In genomic region chr13:32029684-32030083, GRCh38 we compare ENCODE assay signal across 16 cellular contexts. TPM values are rescaled to one million over a fixed set of nuclear protein-coding genes. Genes with fewer than 3 reads are reported as not detected.
DNase-seq lines count a peak whose midpoint lies in the region; ATAC-seq, FAIRE-seq and TF ChIP-seq lines count a peak whose summit lies in the region.
"Had no signal": no experiment of that assay in that cellular context is flagged by ENCODE, and none has a peak within 500 bp of the region (broad histone marks: within the 10 kb centered on the region; RNA-seq: fewer than 3 reads in every experiment).

No MANE protein-coding gene starts in this region.

- H3K4me1 ChIP-seq in HepG2 (ENCODE audit: insufficient read depth, low read length), result peaks cover 49% of the 10 kb centered on the region
- H3K4me1 ChIP-seq in right lobe of liver, result peaks cover 0 to 3% (median 0%) of the 10 kb centered on the region in 4 donors
- peaks cover 4% of the 10 kb centered on the region for H3K4me1 ChIP-seq in IMR-90 (ENCODE audit: control insufficient read depth, insufficient read depth, low read length)
- H3K4me1 ChIP-seq in H1 (replicated peaks in 1 of 4; ENCODE audit: control insufficient read depth in 3 of 4, insufficient read depth in 4 of 4, low read length in 3 of 4), result peaks cover 3 to 14% (median 7%) of the 10 kb centered on the region in 4 experiments; a peak in 6 of 7 replicates
- peaks cover 38 to 39% of the 10 kb centered on the region in 2 experiments for H3K4me1 ChIP-seq in neutrophil (ENCODE audit: control insufficient read depth in 1 of 2, insufficient read depth in 1 of 2, low read depth in 1 of 2, low read length in 1 of 2)
- H3K4me1 ChIP-seq in effector memory CD4-positive, alpha-beta T cell (ENCODE audit: control insufficient read depth, insufficient read depth, low read length, poor library complexity, severe bottlenecking), result no peaks in the 10 kb centered on the region

- no peak overlapping the region for H2BK5ac ChIP-seq in IMR-90 (ENCODE audit: low read depth, low read length, poor library complexity, severe bottlenecking)
- H2BK5ac ChIP-seq in H1 (ENCODE audit: low read depth, low read length), result no peak overlapping the region

- H3K23ac ChIP-seq in IMR-90 (ENCODE audit: low read depth, low read length), result 0 out of 2 replicates have a peak overlapping the region, but pooled peaks have one; percentile 20
- H3K23ac ChIP-seq in H1 (ENCODE audit: insufficient read length), result no peak overlapping the region

- H4K8ac ChIP-seq in IMR-90 (ENCODE audit: low read depth in 2 of 2, low read length in 2 of 2) (no peak overlapping the region), H1 (ENCODE audit: extremely low read depth, insufficient read depth, low read length) (no peak overlapping the region)

- H3K14ac ChIP-seq in IMR-90 (replicated peaks; ENCODE audit: low read depth, low read length) (no peak overlapping the region), H1 (ENCODE audit: insufficient read length) (no peak overlapping the region)

- FAIRE-seq in HepG2 (lab: Jason Lieb, UNC), result no peak
- FAIRE-seq in H1 (lab: Jason Lieb, UNC), result no peak
- FAIRE-seq: A204.1, GM12892, HTR-8/SVneo had no signal

- H3K4me3 ChIP-seq in HepG2 (replicated peaks in 1 of 3; ENCODE audit: insufficient read depth in 1 of 3, low read depth in 2 of 3, low read length in 3 of 3), result no peak overlapping the region
- H3K4me3 ChIP-seq in right lobe of liver, result no peak overlapping the region
- no peak overlapping the region for H3K4me3 ChIP-seq in IMR-90 (ENCODE audit: insufficient read depth, low read depth, low read length)
- no peak overlapping the region for H3K4me3 ChIP-seq in H1 (ENCODE audit: extremely low read depth in 1 of 4, insufficient read depth in 2 of 4, low read depth in 3 of 4, low read length in 4 of 4)
- no peak overlapping the region for H3K4me3 ChIP-seq in neutrophil (ENCODE audit: low read depth in 1 of 2, low read length in 1 of 2)
- H3K4me3 ChIP-seq in effector memory CD4-positive, alpha-beta T cell (ENCODE audit: insufficient read depth, low read depth, low read length, poor library complexity, severe bottlenecking), result no peak overlapping the region
- H3K4me3 ChIP-seq: HAP-1 had no signal

- H4K91ac ChIP-seq in IMR-90 (ENCODE audit: insufficient read depth, low read depth, low read length), result no peak overlapping the region
- H4K91ac ChIP-seq in H1 (replicated peaks; ENCODE audit: insufficient read length, low read length), result no peak overlapping the region

- H4K5ac ChIP-seq in IMR-90 (ENCODE audit: low read depth, low read length) (no peak overlapping the region), H1 (ENCODE audit: insufficient read length, low read depth, low read length) (no peak overlapping the region)

- H4K20me1 ChIP-seq in HepG2 (ENCODE audit: insufficient read depth, low read length), result no peaks in the 10 kb centered on the region
- H4K20me1 ChIP-seq in IMR-90 (ENCODE audit: insufficient read depth, low read length), result peaks cover 6% of the 10 kb centered on the region; the same call in 1 of the 2 replicates
- H4K20me1 ChIP-seq in H1 (replicated peaks in 1 of 2; ENCODE audit: control insufficient read depth in 1 of 2, insufficient read depth in 2 of 2, low read length in 2 of 2), result no peaks in the 10 kb centered on the region

- intact Hi-C loops in HepG2 (cut with micrococcal nuclease; ENCODE audit: unreplicated experiment) (loop anchor here (2.0 to 5.0 kb wide), 3 partner anchors 29 to 213 kb away; no protein-coding TSS in a partner anchor), right lobe of liver (cut with DNase I) (no loop called here), IMR-90 (cut with micrococcal nuclease) (loop anchor here (5.0 to 10.0 kb wide), 6 partner anchors 55 to 283 kb away; no protein-coding TSS in a partner anchor)

- H2BK20ac ChIP-seq in IMR-90 (ENCODE audit: low read depth, low read length) (no peak overlapping the region), H1 (ENCODE audit: low read length) (no peak overlapping the region)

- H3K4ac ChIP-seq in IMR-90 (ENCODE audit: low read depth, low read length), result peak overlapping the region; percentile 22; the same call in 1 of the 2 replicates
- peak overlapping the region; percentile 62 for H3K4ac ChIP-seq in H1 (replicated peaks; ENCODE audit: insufficient read length, low read depth, low read length)

- peaks cover 5 to 20% of the 10 kb centered on the region in 2 experiments; a peak in 3 of 4 replicates for H3K79me1 ChIP-seq in IMR-90 (ENCODE audit: low read depth in 1 of 2, low read length in 2 of 2)
- no peaks in the 10 kb centered on the region; the same call in 1 of the 2 replicates for H3K79me1 ChIP-seq in H1 (ENCODE audit: low read depth, low read length)

- no peak overlapping the region for H2AK9ac ChIP-seq in IMR-90 (replicated peaks; ENCODE audit: low read depth, low read length, poor library complexity)

- peaks cover 5% of the 10 kb centered on the region; the same call in 1 of the 2 replicates for H3K23me2 ChIP-seq in H1 (ENCODE audit: low read depth, low read length)

- no peak overlapping the region for H2AFZ ChIP-seq in HepG2 (ENCODE audit: low read length)
- no peak overlapping the region for H2AFZ ChIP-seq in IMR-90 (replicated peaks; ENCODE audit: low read length, poor library complexity)
- no peak overlapping the region for H2AFZ ChIP-seq in H1 (ENCODE audit: low read length)

- peak overlapping the region; percentile 27; the same call in 1 of the 2 replicates for H2BK120ac ChIP-seq in IMR-90 (ENCODE audit: low read depth, low read length)
- peak overlapping the region; percentile 82 for H2BK120ac ChIP-seq in H1 (replicated peaks; ENCODE audit: low read depth, low read length)

- POLR2A ChIA-PET in HepG2 (lab: Yijun Ruan, JAX), result no interaction called here
- POLR2A ChIA-PET in IMR-90 (lab: Charles Lee; ENCODE audit: unreplicated experiment), result no interaction called here
- POLR2A ChIA-PET in H1 (lab: Charles Lee; ENCODE audit: partially characterized antibody), result interaction anchor here (1.2 kb wide), 1 partner anchor 16 kb away, joined by 3 read pairs; no protein-coding TSS in a partner anchor

- DNase-seq in HepG2 (ENCODE audit: low spot score) (no peak), right lobe of liver (no peak), IMR-90 (no peak), H1 (ENCODE audit: low read depth in 1 of 2, low spot score in 2 of 2) (no peak), NCI-H187 (lab: John Stamatoyannopoulos, UW) (no peak)
- no peak for DNase-seq in effector memory CD4-positive, alpha-beta T cell
- DNase-seq: C1 segment of cervical spinal cord; CD4-positive, alpha-beta memory T cell; DMS153; GDM1; GOT3 had no signal

- H3K18ac ChIP-seq in IMR-90 (ENCODE audit: low read depth, low read length) (no peak overlapping the region), H1 (ENCODE audit: extremely low read depth, low read length) (no peak overlapping the region)

- peak overlapping the region; percentile 80 for H3K27ac ChIP-seq in HepG2 (ENCODE audit: extremely low read length, insufficient read depth, low read length)
- no peak overlapping the region for H3K27ac ChIP-seq in right lobe of liver
- H3K27ac ChIP-seq in IMR-90 (ENCODE audit: insufficient read depth, low read length), result no peak overlapping the region
- H3K27ac ChIP-seq in H1 (ENCODE audit: low read depth, low read length), result no peak overlapping the region
- peak overlapping the region; percentile 91 for H3K27ac ChIP-seq in neutrophil
- no peak overlapping the region for H3K27ac ChIP-seq in effector memory CD4-positive, alpha-beta T cell (ENCODE audit: insufficient read depth, low read length, poor library complexity, severe bottlenecking)

- H3K9ac ChIP-seq in HepG2 (ENCODE audit: insufficient read depth, low read depth, low read length), result 0 out of 2 replicates have a peak overlapping the region, but pooled peaks have one; percentile 72
- no peak overlapping the region for H3K9ac ChIP-seq in IMR-90 (ENCODE audit: low read depth, low read length)
- H3K9ac ChIP-seq in H1 (replicated peaks in 1 of 4; ENCODE audit: extremely low read depth in 1 of 4, low read depth in 3 of 4, low read length in 3 of 4), result no peak overlapping the region

- no TSS peak for BruUV-seq in HepG2 (replicated peaks; lab: Mats Ljungman, UMichigan)
- no TSS peak for BruUV-seq in IMR-90 (replicated peaks; lab: Mats Ljungman, UMichigan)

- TF ChIP-seq EP300 in HepG2 (IDR thresholded peaks at IDR 0.05; ENCODE audit: low read depth in 2 of 2, low read length in 2 of 2) (no peak), HepG2 (CRISPR knock-in tag; IDR thresholded peaks at IDR 0.05; ENCODE audit: borderline replicate concordance) (no peak), H1 (IDR thresholded peaks at IDR 0.05; ENCODE audit: borderline replicate concordance in 1 of 2, low read depth in 2 of 2, low read length in 2 of 2) (no peak)

- H2AK5ac ChIP-seq in IMR-90 (ENCODE audit: low read depth, low read length) (no peak overlapping the region), H1 (ENCODE audit: low read depth, low read length) (no peak overlapping the region)

- H3K27me3 ChIP-seq in HepG2 (ENCODE audit: control insufficient read depth in 1 of 2, insufficient read depth in 2 of 2, low read length in 2 of 2) (no peaks in the 10 kb centered on the region; a peak in 1 of 5 replicates), right lobe of liver (no peaks in the 10 kb centered on the region), IMR-90 (ENCODE audit: control insufficient read depth, insufficient read depth, low read length) (no peaks in the 10 kb centered on the region), H1 (replicated peaks in 1 of 4; ENCODE audit: control insufficient read depth in 3 of 4, extremely low read depth in 1 of 4, insufficient read depth in 3 of 4, low read length in 3 of 4) (no peaks in the 10 kb centered on the region), neutrophil (no peaks in the 10 kb centered on the region)
- H3K27me3 ChIP-seq in effector memory CD4-positive, alpha-beta T cell (replicated peaks; ENCODE audit: control insufficient read depth, insufficient read depth, low read length, poor library complexity, severe bottlenecking), result no peaks in the 10 kb centered on the region

- H3K79me2 ChIP-seq in HepG2 (ENCODE audit: insufficient read depth, low read length) (peaks cover 31% of the 10 kb centered on the region), H1 (ENCODE audit: control insufficient read depth in 1 of 2, insufficient read depth in 2 of 2, low read length in 2 of 2) (no peaks in the 10 kb centered on the region)

- no peak for TF ChIP-seq RAD21 in HepG2 (CRISPR knock-in tag; IDR thresholded peaks at IDR 0.05)
- no peak for TF ChIP-seq RAD21 in IMR-90 (IDR thresholded peaks at IDR 0.05; ENCODE audit: low read length)
- TF ChIP-seq RAD21 in H1 (IDR thresholded peaks at IDR 0.05 in 1 of 2, conservative IDR thresholded peaks at IDR 0.05 in 1 of 2; ENCODE audit: low read depth in 2 of 2, low read length in 2 of 2), result no peak

- ATAC-seq in HepG2, result no peak
- ATAC-seq in right lobe of liver, result no peak
- ATAC-seq in IMR-90 (ENCODE audit: low read depth), result no peak

- no peak for TF ChIP-seq POLR2A in HepG2 (IDR thresholded peaks at IDR 0.05; ENCODE audit: insufficient read depth in 1 of 2, low read depth in 2 of 2, low read length in 2 of 2)
- TF ChIP-seq POLR2A in right lobe of liver (IDR thresholded peaks at IDR 0.05), result no peak
- no peak for TF ChIP-seq POLR2A in IMR-90 (IDR thresholded peaks at IDR 0.05; ENCODE audit: low read depth, low read length)
- TF ChIP-seq POLR2A in H1 (IDR thresholded peaks at IDR 0.05; ENCODE audit: control extremely low read depth in 1 of 2, low read depth in 2 of 2, low read length in 2 of 2), result no peak

- peaks cover 12% of the 10 kb centered on the region for H3K9me1 ChIP-seq in IMR-90 (ENCODE audit: insufficient read depth, low read length)

- dilution Hi-C loops in IMR-90 (cut with HindIII; ENCODE audit: low sequenced_read_pairs, unreplicated experiment), result no loop called here

- TF ChIP-seq CTCF in HepG2 (CRISPR knock-in tag; IDR thresholded peaks at IDR 0.05) (no peak), right lobe of liver (IDR thresholded peaks at IDR 0.05) (no peak), IMR-90 (conservative IDR thresholded peaks at IDR 0.05; ENCODE audit: low read depth, low read length) (no peak), H1 (IDR thresholded peaks at IDR 0.05; ENCODE audit: control extremely low read depth in 1 of 3, insufficient read depth in 1 of 3, low read depth in 1 of 3, low read length in 3 of 3) (no peak), neutrophil (IDR thresholded peaks at IDR 0.05) (no peak)

- peaks cover 0 to 1% of the 10 kb centered on the region in 2 experiments; a peak in 1 of 5 replicates for H3K36me3 ChIP-seq in HepG2 (replicated peaks in 1 of 2; ENCODE audit: control insufficient read depth in 1 of 2, insufficient read depth in 2 of 2, low read length in 2 of 2)
- no peaks in the 10 kb centered on the region for H3K36me3 ChIP-seq in right lobe of liver
- no peaks in the 10 kb centered on the region for H3K36me3 ChIP-seq in IMR-90 (ENCODE audit: control insufficient read depth, insufficient read depth, low read length)
- H3K36me3 ChIP-seq in H1 (ENCODE audit: control insufficient read depth in 2 of 4, insufficient read depth in 4 of 4, low read length in 3 of 4), result no peaks in the 10 kb centered on the region
- H3K36me3 ChIP-seq in neutrophil, result peaks cover 8% of the 10 kb centered on the region
- H3K36me3 ChIP-seq in effector memory CD4-positive, alpha-beta T cell (ENCODE audit: control insufficient read depth, insufficient read depth, low read length), result no peaks in the 10 kb centered on the region
- H3K36me3 ChIP-seq: HAP-1 had no signal

- CTCF ChIA-PET in HepG2 (lab: Yijun Ruan, JAX; ENCODE audit: low intra/inter-chr PET ratio, low total read pairs) (no interaction called here), IMR-90 (lab: Yijun Ruan, JAX) (no interaction called here), H1 (lab: Charles Lee; ENCODE audit: partially characterized antibody) (interaction anchor here (2.0 to 2.4 kb wide), 2 partner anchors 10 to 12 kb away, joined by 5 to 7 read pairs; no protein-coding TSS in a partner anchor)

- H3K56ac ChIP-seq in IMR-90 (ENCODE audit: extremely low read depth, insufficient read depth, low read length) (no peak overlapping the region), H1 (replicated peaks; ENCODE audit: insufficient read length, low read depth, low read length) (no peak overlapping the region)

- H3K9me3 ChIP-seq in HepG2 (ENCODE audit: low read length) (no peaks in the 10 kb centered on the region), right lobe of liver (no peaks in the 10 kb centered on the region), IMR-90 (ENCODE audit: control insufficient read depth, insufficient read depth, low read length) (no peaks in the 10 kb centered on the region), H1 (ENCODE audit: insufficient read depth in 2 of 2, low read depth in 1 of 2, low read length in 1 of 2) (no peaks in the 10 kb centered on the region), neutrophil (no peaks in the 10 kb centered on the region)
- no peaks in the 10 kb centered on the region for H3K9me3 ChIP-seq in effector memory CD4-positive, alpha-beta T cell (ENCODE audit: control insufficient read depth, low read length)
- H3K9me3 ChIP-seq: HAP-1 had no signal

- peak overlapping the region; percentile 74 for H3K4me2 ChIP-seq in HepG2 (ENCODE audit: low read depth, low read length)
- no peak overlapping the region for H3K4me2 ChIP-seq in IMR-90 (ENCODE audit: low read depth, low read length)
- H3K4me2 ChIP-seq in H1 (ENCODE audit: insufficient read depth in 1 of 2, low read depth in 2 of 2, low read length in 2 of 2), result no peak overlapping the region; a peak in 1 of 4 replicates

- no peak overlapping the region for H2BK12ac ChIP-seq in H1 (ENCODE audit: low read depth, low read length)

- in situ Hi-C loops in HepG2 (cut with HindIII; ENCODE audit: extremely low pct_ligation_motif_present, low pct_unique_long_range_greater_than_20kb), result loop anchor here (25.0 kb wide), 2 partner anchors 108 to 408 kb away; partner anchors contain the start of gene N4BP2L1
- in situ Hi-C loops in IMR-90 (cut with MboI; ENCODE audit: low sequenced_read_pairs), result loop anchor here (10.0 kb wide), 1 partner anchor 545 kb away; no protein-coding TSS in a partner anchor

- 86% methylated on average over 6 of the region's 6 CpGs for WGBS in HepG2 (ENCODE audit: low lambda C conversion rate)
- 78% methylated on average over 6 of the region's 6 CpGs for WGBS in right lobe of liver (ENCODE audit: insufficient coverage, low coverage, low lambda C conversion rate, missing lambda C conversion rate)
- no CpG with 5 or more reads among the region's 6 CpGs for WGBS in IMR-90 (ENCODE audit: extremely low coverage in 2 of 2, insufficient read length in 1 of 2), 2 experiments
- WGBS in H1 (ENCODE audit: extremely low coverage in 1 of 2, insufficient coverage in 1 of 2, insufficient read length in 1 of 2, insufficient replicate concordance in 2 of 2, low coverage in 1 of 2, low lambda C conversion rate in 2 of 2, missing lambda C conversion rate in 1 of 2), 2 experiments, result 91% methylated on average over 5 of the region's 6 CpGs; no CpG with 5 or more reads in 1 of the 2 experiments

- H2BK15ac ChIP-seq in IMR-90 (ENCODE audit: low read depth, low read length) (no peak overlapping the region), H1 (ENCODE audit: low read length) (no peak overlapping the region)

RNA-seq across cellular contexts. Expression of gene FRY, which starts 1.9 kb away (rescaled TPM):
- 8.2 and 14.8 TPM in 2 replicates for total RNA-seq in HepG2 (2016; rRNA removed; fragmentation: Illumina TruSeq; extraction: Trizol)
- total RNA-seq in HepG2 (2016; cell fraction: cytosol; rRNA removed; fragmentation: Illumina TruSeq; extraction: Trizol; ENCODE audit: low read depth), result 0.79 and 2.0 TPM in 2 replicates
- total RNA-seq in HepG2 (2016; cell fraction: insoluble cytoplasmic fraction; rRNA removed; fragmentation: Illumina TruSeq; extraction: Trizol), result 8.5 and 12.8 TPM in 2 replicates
- 3.9 and 4.5 TPM in 2 replicates for total RNA-seq in HepG2 (2016; cell fraction: membrane; rRNA removed; fragmentation: Illumina TruSeq; extraction: Trizol)
- 17.8 and 23.0 TPM in 2 replicates for total RNA-seq in HepG2 (2016; cell fraction: nucleus; rRNA removed; fragmentation: Illumina TruSeq; extraction: Trizol)
- polyA plus RNA-seq in HepG2 (2011; rRNA removed), result 13.1 and 14.6 TPM in 2 replicates
- polyA plus RNA-seq in HepG2 (2011; cell fraction: cytosol; rRNA removed), result 9.9 and 10.4 TPM in 2 replicates
- 29.4 and 34.8 TPM in 2 replicates for polyA plus RNA-seq in HepG2 (2011; cell fraction: nucleus; rRNA removed)
- polyA plus RNA-seq in HepG2 (2012), result 9.7 and 12.6 TPM in 2 replicates
- polyA plus RNA-seq in HepG2 (2016; cell fraction: cytosol; fragmentation: Illumina TruSeq; extraction: Trizol; ENCODE audit: low read depth), result 0.15 and 0.58 TPM in 2 replicates
- polyA plus RNA-seq in HepG2 (2016; cell fraction: insoluble cytoplasmic fraction; fragmentation: Illumina TruSeq; extraction: Trizol; ENCODE audit: low read depth), result 5.1 and 9.9 TPM in 2 replicates
- 0.74 and 1.2 TPM in 2 replicates for polyA plus RNA-seq in HepG2 (2016; cell fraction: membrane; fragmentation: Illumina TruSeq; extraction: Trizol; ENCODE audit: low read depth)
- 12.9 and 13.2 TPM in 2 replicates for polyA plus RNA-seq in HepG2 (2016; cell fraction: nucleus; fragmentation: Illumina TruSeq; extraction: Trizol; ENCODE audit: insufficient read depth, low read depth)
- 0.94 and 34.8 TPM in 2 replicates for polyA minus RNA-seq in HepG2 (2011; rRNA and poly(A)+ RNA removed; ENCODE audit: low replicate concordance)
- 19.9 and 22.5 TPM in 2 replicates for polyA minus RNA-seq in HepG2 (2011; cell fraction: cytosol; rRNA and poly(A)+ RNA removed)
- 96.2 and 115 TPM in 2 replicates for polyA minus RNA-seq in HepG2 (2011; cell fraction: nucleus; rRNA and poly(A)+ RNA removed)
- total RNA-seq in right lobe of liver, result 100 to 1,000 TPM in 1 of 6 experiments, 10 to 100 TPM in 5; 16.1 to 106 (median 35.7) TPM
- 3.0 and 4.2 TPM in 2 replicates for total RNA-seq in IMR-90 (2012; rRNA removed)
- polyA plus RNA-seq in IMR-90 (2012; rRNA removed), result 3.0 and 4.8 TPM in 2 replicates
- 3.6 and 4.1 TPM in 2 replicates for polyA plus RNA-seq in IMR-90 (2012; cell fraction: cytosol; rRNA removed)
- polyA plus RNA-seq in IMR-90 (2012; cell fraction: nucleus; rRNA removed; ENCODE audit: low replicate concordance), result 5.4 and 11.0 TPM in 2 replicates
- total RNA-seq in H1 (2021; fragmentation: NEBNext Ultra II Directional; extraction: Animal tissue kit (Norgen Biotek cat#: 25700)), result 7.9 and 9.2 TPM in 2 replicates
- 4.0 and 4.3 TPM in 2 replicates for polyA plus RNA-seq in H1 (2011; rRNA removed)
- 5.9 TPM for polyA plus RNA-seq in H1 (2011; cell fraction: cytosol; rRNA removed)
- polyA plus RNA-seq in H1 (2011; cell fraction: nucleus; rRNA removed), result 10.7 TPM
- 7.1 to 10.1 TPM (median 7.9 TPM) in 4 replicates for polyA plus RNA-seq in H1 (2012, experiment 1 of 2)
- 0.20 TPM for polyA plus RNA-seq in H1 (2012, experiment 2 of 2)
- 1.7 TPM for polyA plus RNA-seq in H1 (2013, experiment 1 of 2)
- polyA plus RNA-seq in H1 (2013, experiment 2 of 2), result 1.7 TPM
- 14.0 and 18.8 TPM in 2 replicates for polyA minus RNA-seq in H1 (2011; rRNA and poly(A)+ RNA removed)
- 10.7 TPM for polyA minus RNA-seq in H1 (2011; cell fraction: cytosol; rRNA and poly(A)+ RNA removed)
- 29.4 TPM for polyA minus RNA-seq in H1 (2011; cell fraction: nucleus; rRNA and poly(A)+ RNA removed)

Comparison
In these comparisons a context has a peak if more than half of its experiments do, and no peak if none do; other contexts are left out.
1. H3K27ac ChIP-seq: peak in HepG2 (single experiment) and neutrophil (single experiment); none in right lobe of liver (0 of 3), IMR-90 (single experiment), H1 (single experiment) and effector memory CD4-positive, alpha-beta T cell (single experiment).
2. intact Hi-C loops: an anchor here in HepG2 (2.0 to 5.0 kb wide) and IMR-90 (5.0 to 10.0 kb wide); none called in right lobe of liver.
3. Of the 41 proteins assayed by ChIP-seq in both HepG2 and H1: peak only in HepG2: none; only in H1: none; in both: KDM1A; in neither: 40.